Comparison of ENCODE assay signal across 1 cellular context in genomic region chr19:5969476-5969875, GRCh38.
TF ChIP-seq lines count a peak whose summit lies in the region.

No MANE protein-coding gene starts in this region.

TF ChIP-seq in SK-N-SH, 30 proteins besides CTCF, POLR2A, EP300 and RAD21 (continued from another document):
- TF ChIP-seq REST (IDR thresholded peaks at IDR 0.05; ENCODE audit: low read depth, low read length) = no peak
- TF ChIP-seq NRF1 (IDR thresholded peaks at IDR 0.05; ENCODE audit: low read depth, low read length) = no peak
- no peak for TF ChIP-seq JUND (IDR thresholded peaks at IDR 0.05)
- no peak for TF ChIP-seq MAX (IDR thresholded peaks at IDR 0.05; ENCODE audit: low read depth)
- TF ChIP-seq EZH2phosphoT487 (IDR thresholded peaks at IDR 0.05; ENCODE audit: borderline replicate concordance, low read depth) = no peak
- no peak for TF ChIP-seq MXI1 (IDR thresholded peaks at IDR 0.05; ENCODE audit: low read depth, low read length)
- no peak for TF ChIP-seq GABPA (IDR thresholded peaks at IDR 0.05; ENCODE audit: low read depth)
- no peak for TF ChIP-seq SIN3A (IDR thresholded peaks at IDR 0.05; ENCODE audit: borderline replicate concordance, low read depth, low read length)
- TF ChIP-seq YY1 (IDR thresholded peaks at IDR 0.05; ENCODE audit: low read depth) = no peak
- TF ChIP-seq NFIC (IDR thresholded peaks at IDR 0.05; ENCODE audit: borderline replicate concordance) = no peak
- TF ChIP-seq TCF12 (IDR thresholded peaks at IDR 0.05) = no peak
- TF ChIP-seq ZBTB33 (IDR thresholded peaks at IDR 0.05; ENCODE audit: borderline replicate concordance, low read depth) = no peak
- no peak for TF ChIP-seq FOXM1 (IDR thresholded peaks at IDR 0.05; ENCODE audit: low read depth)
- no peak for TF ChIP-seq RFX5 (IDR thresholded peaks at IDR 0.05; ENCODE audit: low read length)
- TF ChIP-seq USF2 (IDR thresholded peaks at IDR 0.05; ENCODE audit: borderline replicate concordance, low read depth, low read length) = no peak
- TF ChIP-seq FOSL2 (IDR thresholded peaks at IDR 0.05; ENCODE audit: borderline replicate concordance, low read depth) = no peak
- TF ChIP-seq TAF1 (IDR thresholded peaks at IDR 0.05; ENCODE audit: borderline replicate concordance, low read depth, low read length) = no peak
- no peak for TF ChIP-seq PBX3 (IDR thresholded peaks at IDR 0.05)
TF ChIP-seq in SK-N-SH: peak in this region for 0.
